Comparison of ENCODE assay signal across 13 cellular contexts in genomic region chr20:41444821-41445220, GRCh38.
DNase-seq lines count a peak whose midpoint lies in the region.
"Had no signal": no experiment of that assay in that cellular context is flagged by ENCODE, and none has a peak within 500 bp of the region (broad histone marks: within the 10 kb centered on the region; RNA-seq: fewer than 3 reads in every experiment).

No MANE protein-coding gene starts in this region.

- no peak for DNase-seq in activated naive CD8-positive, alpha-beta T cell treated with anti-CD3 and anti-CD28 coated beads for 36 hours
- peak; percentile 3 for DNase-seq in NCI-H774 (lab: John Stamatoyannopoulos, UW)
- DNase-seq in left kidney (ENCODE audit: low read depth, low spot score) = peak; percentile 38
- no peak for DNase-seq in NCI-H226
- no peak for DNase-seq in T1000 (lab: John Stamatoyannopoulos, UW)
- no peak for DNase-seq in stimulated activated CD4-positive, alpha-beta T cell treated with anti-CD3 and anti-CD28 coated beads, Interleukin-12 subunit alpha, Interleukin-12 subunit beta, amount 100 ng/mL, for 4 hours
- DNase-seq: C1 segment of cervical spinal cord; CD8-positive, alpha-beta T cell; DMS153; DND-41; H9 had no signal

- H3K27ac Mint-ChIP-seq in activated naive CD8-positive, alpha-beta T cell = peak overlapping the region; percentile 46
- H3K27ac Mint-ChIP-seq in activated naive CD8-positive, alpha-beta T cell treated with anti-CD3 and anti-CD28 coated beads for 36 hours = no peak overlapping the region
- H3K27ac Mint-ChIP-seq: CD8-positive, alpha-beta T cell; GM23338; H9 had no signal

- no peaks in the 10 kb centered on the region for H3K9me3 Mint-ChIP-seq in activated naive CD8-positive, alpha-beta T cell (ENCODE audit: low read depth)
- H3K9me3 Mint-ChIP-seq in activated naive CD8-positive, alpha-beta T cell treated with anti-CD3 and anti-CD28 coated beads for 36 hours = no peaks in the 10 kb centered on the region
- H3K9me3 Mint-ChIP-seq: CD8-positive, alpha-beta T cell; GM23338; H9 had no signal

- peaks cover 11% of the 10 kb centered on the region for H3K4me1 Mint-ChIP-seq in activated naive CD8-positive, alpha-beta T cell (ENCODE audit: low read depth)
- peaks cover 30% of the 10 kb centered on the region for H3K4me1 Mint-ChIP-seq in activated naive CD8-positive, alpha-beta T cell treated with anti-CD3 and anti-CD28 coated beads for 36 hours
- H3K4me1 Mint-ChIP-seq: GM23338 had no signal

- no peak overlapping the region for H3K4me3 Mint-ChIP-seq in activated naive CD8-positive, alpha-beta T cell
- no peak overlapping the region for H3K4me3 Mint-ChIP-seq in activated naive CD8-positive, alpha-beta T cell treated with anti-CD3 and anti-CD28 coated beads for 36 hours
- H3K4me3 Mint-ChIP-seq: CD8-positive, alpha-beta T cell; GM23338; H9 had no signal

- H3K36me3 Mint-ChIP-seq in activated naive CD8-positive, alpha-beta T cell = peaks cover 24% of the 10 kb centered on the region
- peaks cover 16% of the 10 kb centered on the region for H3K36me3 Mint-ChIP-seq in activated naive CD8-positive, alpha-beta T cell treated with anti-CD3 and anti-CD28 coated beads for 36 hours

- no peaks in the 10 kb centered on the region for H3K27me3 Mint-ChIP-seq in activated naive CD8-positive, alpha-beta T cell
- no peaks in the 10 kb centered on the region for H3K27me3 Mint-ChIP-seq in activated naive CD8-positive, alpha-beta T cell treated with anti-CD3 and anti-CD28 coated beads for 36 hours

Comparison
In these comparisons a context has a peak if more than half of its experiments do, and no peak if none do; other contexts are left out.
1. DNase-seq: peak in NCI-H774 (single experiment) and left kidney (single experiment); none in activated naive CD8-positive, alpha-beta T cell treated with anti-CD3 and anti-CD28 coated beads for 36 hours (single experiment), NCI-H226 (single experiment), T1000 (single experiment) and stimulated activated CD4-positive, alpha-beta T cell treated with anti-CD3 and anti-CD28 coated beads, Interleukin-12 subunit alpha, Interleukin-12 subunit beta, amount 100 ng/mL, for 4 hours (single experiment).